2 cellular contexts compared by ENCODE assay signal in genomic region chr20:62156254-62156556, GRCh38.
TF ChIP-seq lines count a peak whose summit lies in the region.

No MANE protein-coding gene starts in this region.

TF ChIP-seq in A549, 52 proteins besides CTCF, POLR2A, EP300 and RAD21:
- TF ChIP-seq BHLHE40 (IDR thresholded peaks at IDR 0.05; ENCODE audit: low read depth, low read length) (no peak), HOXA7 (CRISPR knock-in tag; IDR thresholded peaks at IDR 0.05) (no peak), ESRRA (IDR thresholded peaks at IDR 0.05; ENCODE audit: borderline replicate concordance, low read length) (no peak), FOSB (CRISPR knock-in tag; IDR thresholded peaks at IDR 0.05) (no peak), NR3C1 (IDR thresholded peaks at IDR 0.05) (no peak), JUN (IDR thresholded peaks at IDR 0.05) (no peak), ATOH8 (CRISPR knock-in tag; IDR thresholded peaks at IDR 0.05; ENCODE audit: low read depth) (no peak), E2F6 (IDR thresholded peaks at IDR 0.05; ENCODE audit: borderline replicate concordance, low read depth) (no peak), ZSCAN20 (CRISPR knock-in tag; IDR thresholded peaks at IDR 0.05) (no peak)

TF ChIP-seq in GM12878, 131 proteins besides CTCF, POLR2A, EP300 and RAD21:
- TF ChIP-seq E2F4 (IDR thresholded peaks at IDR 0.05; ENCODE audit: low read depth, low read length): no peak
- TF ChIP-seq IRF4 (IDR thresholded peaks at IDR 0.05; ENCODE audit: low read depth, low read length): no peak
- TF ChIP-seq MTA2 (IDR thresholded peaks at IDR 0.05; ENCODE audit: low read depth): no peak
- no peak for TF ChIP-seq NFIC (IDR thresholded peaks at IDR 0.05; ENCODE audit: low read depth, low read length)
- TF ChIP-seq HCFC1 (IDR thresholded peaks at IDR 0.05; ENCODE audit: low read length): no peak
- TF ChIP-seq ETV6 (conservative IDR thresholded peaks at IDR 0.05 in 1 of 2, IDR thresholded peaks at IDR 0.05 in 1 of 2; ENCODE audit: borderline replicate concordance in 1 of 2, low read depth in 1 of 2): no peak
- TF ChIP-seq SUPT20H (IDR thresholded peaks at IDR 0.05; ENCODE audit: borderline replicate concordance, control insufficient read depth, low read depth, low read length): no peak
- TF ChIP-seq WRNIP1 (IDR thresholded peaks at IDR 0.05; ENCODE audit: borderline replicate concordance, low read depth, low read length): no peak
- no peak for TF ChIP-seq ZBTB33 (IDR thresholded peaks at IDR 0.05)
TF ChIP-seq in GM12878: peak in this region for 0.
